8 cellular contexts compared by ENCODE assay signal in genomic region chr9:93097496-93098205, GRCh38. TPM values are rescaled to one million over a fixed set of nuclear protein-coding genes. Genes with fewer than 3 reads are reported as not detected.
DNase-seq lines count a peak whose midpoint lies in the region; ATAC-seq and TF ChIP-seq lines count a peak whose summit lies in the region.

No MANE protein-coding gene starts in this region.

- no peaks in the 10 kb centered on the region for H4K20me1 ChIP-seq in DND-41 (ENCODE audit: insufficient read depth, low read length)

- H3K27me3 ChIP-seq in DND-41 (ENCODE audit: insufficient read depth, low read length, poor library complexity): no peaks in the 10 kb centered on the region
- H3K27me3 ChIP-seq in psoas muscle (ENCODE audit: insufficient read depth in 3 of 3, low read length in 2 of 3): no peaks in the 10 kb centered on the region

- H3K79me2 ChIP-seq in DND-41 (ENCODE audit: insufficient read depth, low read length): peaks cover 18% of the 10 kb centered on the region

- ATAC-seq in DND-41 (ENCODE audit: insufficient read depth, low read depth) (no peak), activated B cell treated with CpG ODN at 0.5 μM for 24 hours (ENCODE audit: low read depth) (no peak), psoas muscle (no peak), GM21367 (IDR thresholded peaks at IDR 0.05; ENCODE audit: unreplicated experiment) (no peak), GM18517 (IDR thresholded peaks at IDR 0.05; ENCODE audit: unreplicated experiment) (no peak)

- H3K9me3 Mint-ChIP-seq in activated B cell treated with CpG ODN at 0.5 μM for 24 hours (no peaks in the 10 kb centered on the region), glutamatergic neuron (ENCODE audit: unreplicated experiment) (peaks cover 5% of the 10 kb centered on the region)

- peak overlapping the region; percentile 91 for H3K4me2 ChIP-seq in DND-41 (ENCODE audit: insufficient read depth, low read length)

- H3K4me3 Mint-ChIP-seq in activated B cell treated with CpG ODN at 0.5 μM for 24 hours (peak overlapping the region; percentile 84), glutamatergic neuron (ENCODE audit: unreplicated experiment) (peak overlapping the region; percentile 93)

- H3K36me3 ChIP-seq in DND-41 (ENCODE audit: insufficient read depth, low read length) (no peaks in the 10 kb centered on the region; the same call in 1 of the 2 replicates), psoas muscle (ENCODE audit: insufficient read depth in 1 of 2, low read depth in 1 of 2) (no peaks in the 10 kb centered on the region)

- peaks cover 3% of the 10 kb centered on the region for H3K36me3 Mint-ChIP-seq in activated B cell treated with CpG ODN at 0.5 μM for 24 hours (ENCODE audit: low read depth)
- peaks cover 10% of the 10 kb centered on the region for H3K36me3 Mint-ChIP-seq in glutamatergic neuron (ENCODE audit: unreplicated experiment)

- intact Hi-C loops in activated B cell treated with CpG ODN at 0.5 μM for 24 hours (cut with micrococcal nuclease) (loop anchor here (2.0 to 10.0 kb wide), 3 partner anchors 95 to 357 kb away; partner anchors contain the start of genes FAM120A and FAM120AOS), psoas muscle (cut with DNase I) (loop anchor here in 1 of 2 donors (10.0 kb wide), 2 partner anchors 93 to 357 kb away; partner anchors contain the start of genes FAM120A and FAM120AOS)

- DNase-seq in DND-41: no peak
- no peak for DNase-seq in activated B cell treated with CpG ODN at 0.5 μM for 24 hours
- peak; percentile 23 for DNase-seq in glutamatergic neuron
- DNase-seq in psoas muscle: peak in 1 of 2 donors; percentile 58
- no peak for DNase-seq in middle frontal gyrus (ENCODE audit: extremely low spot score, low spot score)
- no peak for DNase-seq in GM13976 (ENCODE audit: low spot score)

- H2AFZ ChIP-seq in DND-41 (ENCODE audit: low read depth, low read length): no peak overlapping the region

- H3K27ac ChIP-seq in DND-41 (ENCODE audit: low read length) (no peak overlapping the region), psoas muscle (peak overlapping the region; percentile 98)

- TF ChIP-seq CTCF in DND-41 (IDR thresholded peaks at IDR 0.05; ENCODE audit: borderline replicate concordance, extremely low read depth, low read length, poor library complexity, severe bottlenecking) (no peak), activated B cell treated with CpG ODN at 0.5 μM for 24 hours (IDR thresholded peaks at IDR 0.05) (no peak), glutamatergic neuron (IDR thresholded peaks at IDR 0.05; ENCODE audit: partially characterized antibody, unreplicated experiment) (no peak), psoas muscle (IDR thresholded peaks at IDR 0.05) (no peak), GM13976 (IDR thresholded peaks at IDR 0.05; ENCODE audit: borderline replicate concordance, control extremely low read depth, extremely low read depth, insufficient read depth, missing control alignments) (no peak)

- H3K9me3 ChIP-seq in DND-41 (ENCODE audit: insufficient read depth, low read length, severe bottlenecking) (no peaks in the 10 kb centered on the region), psoas muscle (no peaks in the 10 kb centered on the region)

- H3K27me3 Mint-ChIP-seq in activated B cell treated with CpG ODN at 0.5 μM for 24 hours (no peaks in the 10 kb centered on the region), glutamatergic neuron (ENCODE audit: unreplicated experiment) (peaks cover 2% of the 10 kb centered on the region)

- 62 to 79% (median 71%) methylated on average over 11 of the region's 11 CpGs for WGBS in psoas muscle, 3 donors

- H3K9ac ChIP-seq in DND-41 (ENCODE audit: low read depth, low read length): peak overlapping the region; percentile 78

- H3K4me3 ChIP-seq in DND-41 (ENCODE audit: low read depth in 1 of 2, low read length in 2 of 2): peak overlapping the region in 1 of 2 experiments; percentile 83; a peak in 2 of 4 replicates
- H3K4me3 ChIP-seq in psoas muscle: peak overlapping the region; percentile 99

- in situ Hi-C loops in GM13976 (cut with MboI; ENCODE audit: low sequenced_read_pairs, unreplicated experiment): no loop called here

- H3K4me1 Mint-ChIP-seq in activated B cell treated with CpG ODN at 0.5 μM for 24 hours: peaks cover 63% of the 10 kb centered on the region
- H3K4me1 Mint-ChIP-seq in glutamatergic neuron (ENCODE audit: low read depth, unreplicated experiment): peaks cover 5% of the 10 kb centered on the region

- peak overlapping the region; percentile 82 for H3K27ac Mint-ChIP-seq in activated B cell treated with CpG ODN at 0.5 μM for 24 hours
- peak overlapping the region; percentile 49 for H3K27ac Mint-ChIP-seq in glutamatergic neuron (ENCODE audit: unreplicated experiment)

- CTCF ChIA-PET in activated B cell treated with CpG ODN at 0.5 μM for 24 hours (lab: Charles Lee): interaction anchor here (2.3 kb wide), 1 partner anchor 11 kb away, joined by 9 read pairs; no protein-coding TSS in a partner anchor

- POLR2A ChIA-PET in activated B cell treated with CpG ODN at 0.5 μM for 24 hours (lab: Charles Lee): interaction anchor here (0.6 to 3.9 kb wide), 7 partner anchors 22 to 135 kb away, joined by 3 to 41 read pairs (median 4); partner anchors contain the start of genes NINJ1 and SUSD3

- H3K4me1 ChIP-seq in DND-41 (ENCODE audit: insufficient read depth, low read length): peaks cover 33% of the 10 kb centered on the region
- H3K4me1 ChIP-seq in psoas muscle: peaks cover 32% of the 10 kb centered on the region

RNA-seq across cellular contexts. Expression of gene CARD19, which starts 1.6 kb away (rescaled TPM):
- 13.7 and 15.6 TPM in 2 replicates for total RNA-seq in activated B cell treated with CpG ODN at 0.5 μM for 24 hours
- total RNA-seq in glutamatergic neuron (ENCODE audit: unreplicated experiment): 55.8 TPM
- 10 to 100 TPM; 27.9 to 46.7 (median 38.2) TPM for total RNA-seq in psoas muscle
- 10 to 100 TPM; 62.1 to 86.3 (median 66.1) TPM for polyA plus RNA-seq in psoas muscle

RNA-seq across cellular contexts. Expression of gene NINJ1, which starts 36.4 kb away (rescaled TPM):
- total RNA-seq in activated B cell treated with CpG ODN at 0.5 μM for 24 hours: 10.2 and 11.0 TPM in 2 replicates
- 29.4 TPM for total RNA-seq in glutamatergic neuron (ENCODE audit: unreplicated experiment)
- total RNA-seq in psoas muscle: 10 to 100 TPM; 17.8 to 24.8 (median 21.2) TPM
- polyA plus RNA-seq in psoas muscle: 10 to 100 TPM; 19.2 to 40.1 (median 22.8) TPM

RNA-seq across cellular contexts. Expression of gene SUSD3, which starts 39.1 kb away (rescaled TPM):
- total RNA-seq in activated B cell treated with CpG ODN at 0.5 μM for 24 hours (9.1 and 12.9 TPM in 2 replicates), glutamatergic neuron (ENCODE audit: unreplicated experiment) (not detected), psoas muscle (under 1 TPM in 2 of 4 donors, not detected in 2; 0.34 to 0.54 TPM)
- under 1 TPM; 0.13 to 0.65 (median 0.31) TPM for polyA plus RNA-seq in psoas muscle
